In genomic region chr4:129095811-129096454, GRCh38 we compare ENCODE assay signal across 8 cellular contexts. TPM values are rescaled to one million over a fixed set of nuclear protein-coding genes. Genes with fewer than 3 reads are reported as not detected.
A peak's percentile ranks its signal among the peaks of the same experiment; 100 is the strongest.
DNase-seq lines count a peak whose midpoint lies in the region; ATAC-seq and TF ChIP-seq lines count a peak whose summit lies in the region.

Gene C4orf33, plus strand, starts transcription at chr4:129096152. Its CDS starts 6,459 bp downstream, at chr4:129102611.

- in situ Hi-C loops in endometrial microvascular endothelial cells (cut with HindIII; ENCODE audit: inconsistent ontology term, low pct_unique_long_range_greater_than_20kb, low sequenced_read_pairs) = no loop called here

- peaks cover 13% of the 10 kb centered on the region for H3K4me1 Mint-ChIP-seq in mesothelial cell of epicardium

- no peak for TF ChIP-seq CTCF in AG10803 (conservative IDR thresholded peaks at IDR 0.05; ENCODE audit: low read length)
- TF ChIP-seq CTCF in mesothelial cell of epicardium (IDR thresholded peaks at IDR 0.05; ENCODE audit: unreplicated experiment) = no peak

- ATAC-seq in GM18909 (IDR thresholded peaks at IDR 0.05; ENCODE audit: poor library complexity, unreplicated experiment) (peak; percentile 53), HG03159 (IDR thresholded peaks at IDR 0.05; ENCODE audit: unreplicated experiment) (peak; percentile 46)

- peak within 1 kb of the TSS; percentile 70 for H3K4me3 ChIP-seq in AG10803 (ENCODE audit: low read length)

- H3K27ac Mint-ChIP-seq in mesothelial cell of epicardium = peak within 1 kb of the TSS; percentile 99

- H3K27me3 Mint-ChIP-seq in mesothelial cell of epicardium (ENCODE audit: low read depth) = no peaks in the 10 kb centered on the region

- H3K36me3 Mint-ChIP-seq in mesothelial cell of epicardium = no peaks in the 10 kb centered on the region

- H3K4me3 Mint-ChIP-seq in mesothelial cell of epicardium = peak within 1 kb of the TSS; percentile 91

- DNase-seq in AG10803 (ENCODE audit: low read depth) = peak; percentile 61
- peak; percentile 38 for DNase-seq in NK-92 treated with Interleukin-12 subunit alpha and Interleukin-12 subunit beta, amount 100 ng/mL, for 24 hours (lab: John Stamatoyannopoulos, UW)
- peak; percentile 14 to 39 (median 32) for DNase-seq in activated CD8-positive, alpha-beta memory T cell treated with anti-CD3 and anti-CD28 coated beads for 48 hours (ENCODE audit: low read depth in 2 of 3, low spot score in 2 of 3)
- DNase-seq in mesothelial cell of epicardium (ENCODE audit: low spot score in 2 of 2, unreplicated experiment in 2 of 2) = peak; percentile 34 to 56
- peak; percentile 61 to 62 for DNase-seq in stimulated activated CD8-positive, alpha-beta memory T cell treated with anti-CD3 and anti-CD28 coated beads, Interleukin-15, amount 100 ng/mL, for 48 hours (ENCODE audit: low read depth in 2 of 2)

- no peaks in the 10 kb centered on the region for H3K9me3 Mint-ChIP-seq in mesothelial cell of epicardium

RNA-seq across cellular contexts. Expression of gene C4orf33, which starts in this region (rescaled TPM):
- total RNA-seq in endometrial microvascular endothelial cells (ENCODE audit: inconsistent ontology term) (11.3 TPM), mesothelial cell of epicardium (11.3 to 14.4 TPM (median 12.2 TPM) in 3 replicates)

Comparison
In these comparisons a context has a peak if more than half of its experiments do, and no peak if none do; other contexts are left out.
1. Peak in every context shown above with its lines: DNase-seq, ATAC-seq and H3K4me3 ChIP-seq.